Comparison of ENCODE assay signal across 27 cellular contexts in genomic region chr13:80574113-80574512, GRCh38.
DNase-seq lines count a peak whose midpoint lies in the region; ATAC-seq and TF ChIP-seq lines count a peak whose summit lies in the region.
"Had no signal": no experiment of that assay in that cellular context is flagged by ENCODE, and none has a peak within 500 bp of the region (broad histone marks: within the 10 kb centered on the region; RNA-seq: fewer than 3 reads in every experiment).

No MANE protein-coding gene starts in this region.

- no peak overlapping the region for H3K4me3 Mint-ChIP-seq in stimulated activated naive B cell treated with anti-CD40 and anti-IgM and Interleukin-4, amounts not matched to agents 10 μg/mL and 1 μg/mL and 100 μg/mL, for 72 hours
- H3K4me3 Mint-ChIP-seq: B cell; CD8-positive, alpha-beta T cell; HFFc6 had no signal

- no peak overlapping the region for H3K27ac Mint-ChIP-seq in stimulated activated naive B cell treated with anti-CD40 and anti-IgM and Interleukin-4, amounts not matched to agents 10 μg/mL and 1 μg/mL and 100 μg/mL, for 72 hours
- H3K27ac Mint-ChIP-seq: B cell; CD8-positive, alpha-beta T cell; HFFc6 had no signal

- no peaks in the 10 kb centered on the region for H3K9me3 Mint-ChIP-seq in stimulated activated naive B cell treated with anti-CD40 and anti-IgM and Interleukin-4, amounts not matched to agents 10 μg/mL and 1 μg/mL and 100 μg/mL, for 72 hours
- H3K9me3 Mint-ChIP-seq: CD8-positive, alpha-beta T cell had no signal

- ATAC-seq in Right ventricle myocardium superior (ENCODE audit: poor library complexity) (peak; percentile 42), left cardiac atrium (no peak), omental fat pad (ENCODE audit: low FRiP score) (peak; percentile 57)
- ATAC-seq in stimulated activated naive B cell treated with anti-CD40 and anti-IgM and Interleukin-4, amounts not matched to agents 10 μg/mL and 1 μg/mL and 100 μg/mL, for 72 hours (replicated peaks), result no peak
- ATAC-seq: CD8-positive, alpha-beta T cell; GM12878 had no signal

- DNase-seq in Right ventricle myocardium superior (no peak), left cardiac atrium (no peak), fibroblast of gingiva (ENCODE audit: low read depth) (peak; percentile 16), omental fat pad (ENCODE audit: low spot score) (no peak), NCI-H510A treated with DMSO at 0.1 percent for 48 hours (lab: John Stamatoyannopoulos, UW) (no peak)
- no peak for DNase-seq in stimulated activated naive B cell treated with anti-CD40 and anti-IgM and Interleukin-4, amounts not matched to agents 10 μg/mL and 1 μg/mL and 100 μg/mL, for 72 hours
- DNase-seq in activated CD4-positive, alpha-beta T cell treated with anti-CD3 and anti-CD28 coated beads, Interleukin-2, amount 50 U/mL, for 48 hours, result no peak
- DNase-seq: Caco-2; CD8-positive, alpha-beta T cell; DMS 273 treated with DMSO at 0.1 percent for 48 hours; DMS79; EL; GDM1; GOT3; HFFc6; IMR-90; NCI-H1048; NCI-H1436; NCI-H187; NCI-H2081 treated with DMSO at 0.1 percent for 48 hours; NCI-H2171 treated with DMSO at 0.1 percent for 48 hours; NCI-H524 treated with DMSO at 0.1 percent for 48 hours; RPMI8226; SHP77 treated with DMSO at 0.1 percent for 48 hours; SW 1271 had no signal

- intact Hi-C loops in Right ventricle myocardium superior (cut with DNase I), result no loop called here
- intact Hi-C loops in left cardiac atrium (cut with DNase I), result no loop called here

- H3K36me3 Mint-ChIP-seq in stimulated activated naive B cell treated with anti-CD40 and anti-IgM and Interleukin-4, amounts not matched to agents 10 μg/mL and 1 μg/mL and 100 μg/mL, for 72 hours, result no peaks in the 10 kb centered on the region
- H3K36me3 Mint-ChIP-seq: CD8-positive, alpha-beta T cell had no signal

- H3K4me1 Mint-ChIP-seq in stimulated activated naive B cell treated with anti-CD40 and anti-IgM and Interleukin-4, amounts not matched to agents 10 μg/mL and 1 μg/mL and 100 μg/mL, for 72 hours, result no peaks in the 10 kb centered on the region
- H3K4me1 Mint-ChIP-seq: B cell had no signal

- no peaks in the 10 kb centered on the region for H3K27me3 Mint-ChIP-seq in stimulated activated naive B cell treated with anti-CD40 and anti-IgM and Interleukin-4, amounts not matched to agents 10 μg/mL and 1 μg/mL and 100 μg/mL, for 72 hours
- H3K27me3 Mint-ChIP-seq: B cell had no signal

- no peak for TF ChIP-seq CTCF in omental fat pad (IDR thresholded peaks at IDR 0.05)

Comparison
In these comparisons a context has a peak if more than half of its experiments do, and no peak if none do; other contexts are left out.
1. ATAC-seq: peak in Right ventricle myocardium superior (single experiment) and omental fat pad (single experiment); none in left cardiac atrium (0 of 2) and stimulated activated naive B cell treated with anti-CD40 and anti-IgM and Interleukin-4, amounts not matched to agents 10 μg/mL and 1 μg/mL and 100 μg/mL, for 72 hours (0 of 2).